In genomic region chr17:17303847-17304490, GRCh38 we compare ENCODE assay signal across 1 cellular context.
TF ChIP-seq lines count a peak whose summit lies in the region.

No MANE protein-coding gene starts in this region.

TF ChIP-seq in HEK293, 187 proteins besides CTCF, POLR2A, EP300 and RAD21 (continued from another document):
- TF ChIP-seq, protein P1, sequence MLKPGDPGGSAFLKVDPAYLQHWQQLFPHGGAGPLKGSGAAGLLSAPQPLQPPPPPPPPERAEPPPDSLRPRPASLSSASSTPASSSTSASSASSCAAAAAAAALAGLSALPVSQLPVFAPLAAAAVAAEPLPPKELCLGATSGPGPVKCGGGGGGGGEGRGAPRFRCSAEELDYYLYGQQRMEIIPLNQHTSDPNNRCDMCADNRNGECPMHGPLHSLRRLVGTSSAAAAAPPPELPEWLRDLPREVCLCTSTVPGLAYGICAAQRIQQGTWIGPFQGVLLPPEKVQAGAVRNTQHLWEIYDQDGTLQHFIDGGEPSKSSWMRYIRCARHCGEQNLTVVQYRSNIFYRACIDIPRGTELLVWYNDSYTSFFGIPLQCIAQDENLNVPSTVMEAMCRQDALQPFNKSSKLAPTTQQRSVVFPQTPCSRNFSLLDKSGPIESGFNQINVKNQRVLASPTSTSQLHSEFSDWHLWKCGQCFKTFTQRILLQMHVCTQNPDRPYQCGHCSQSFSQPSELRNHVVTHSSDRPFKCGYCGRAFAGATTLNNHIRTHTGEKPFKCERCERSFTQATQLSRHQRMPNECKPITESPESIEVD (tag by site-specific recombination; IDR thresholded peaks at IDR 0.05) = no peak
- TF ChIP-seq ZNF324 (tag by site-specific recombination; IDR thresholded peaks at IDR 0.05) = no peak
- TF ChIP-seq ZBTB20 (tag by site-specific recombination; IDR thresholded peaks at IDR 0.05) = peak; percentile 91
- TF ChIP-seq ZNF768 (tag by site-specific recombination; IDR thresholded peaks at IDR 0.05) = peak; percentile 78
- no peak for TF ChIP-seq ZFP37 (tag by site-specific recombination; IDR thresholded peaks at IDR 0.05)
- TF ChIP-seq KLF1 (tag by site-specific recombination; IDR thresholded peaks at IDR 0.05) = peak; percentile 70
- 0 out of 2 replicates have a peak, but pooled peaks have one; percentile 14 for TF ChIP-seq SP7 (tag by site-specific recombination; IDR thresholded peaks at IDR 0.05)
- no peak for TF ChIP-seq ZNF23 (tag by site-specific recombination; IDR thresholded peaks at IDR 0.05; ENCODE audit: borderline replicate concordance)
- TF ChIP-seq ZBTB8A (tag by site-specific recombination; IDR thresholded peaks at IDR 0.05) = 0 out of 2 replicates have a peak, but pooled peaks have one; percentile 14
- TF ChIP-seq GLI4 (tag by site-specific recombination; IDR thresholded peaks at IDR 0.05) = no peak
TF ChIP-seq in HEK293: peak in this region for 9.
